ENCODE assay signal across 8 cellular contexts in genomic region chr12:49621651-49622500, GRCh38.
DNase-seq lines count a peak whose midpoint lies in the region; ATAC-seq and TF ChIP-seq lines count a peak whose summit lies in the region.

No MANE protein-coding gene starts in this region.

- peak overlapping the region; percentile 83 to 86 for H3K4me3 Mint-ChIP-seq in effector memory CD8-positive, alpha-beta T cell

- H2AFZ ChIP-seq in MM.1S (ENCODE audit: low read length): peak overlapping the region; percentile 84

- TF ChIP-seq CTCF in MM.1S (IDR thresholded peaks at IDR 0.05; ENCODE audit: low read length): no peak
- no peak for TF ChIP-seq CTCF in neutrophil (IDR thresholded peaks at IDR 0.05)

- peak overlapping the region; percentile 86 for H3K4me2 ChIP-seq in MM.1S (ENCODE audit: low read depth, low read length)

- H3K4me1 Mint-ChIP-seq in effector memory CD8-positive, alpha-beta T cell (ENCODE audit: low read depth in 2 of 2): peaks cover 12 to 24% of the 10 kb centered on the region in 2 donors

- H3K27me3 Mint-ChIP-seq in effector memory CD8-positive, alpha-beta T cell: peaks cover 8 to 12% of the 10 kb centered on the region in 2 donors

- peak overlapping the region; percentile 62; the same call in 1 of the 2 replicates for H3K27ac ChIP-seq in MM.1S (ENCODE audit: low read length)
- no peak overlapping the region for H3K27ac ChIP-seq in neutrophil

- no peaks in the 10 kb centered on the region for H4K20me1 ChIP-seq in MM.1S (ENCODE audit: insufficient read depth, low read length)

- no peaks in the 10 kb centered on the region for H3K9me2 ChIP-seq in MM.1S (replicated peaks; ENCODE audit: insufficient read depth, low read length)

- no peaks in the 10 kb centered on the region for H3K36me3 ChIP-seq in MM.1S (replicated peaks; ENCODE audit: insufficient read depth, low read length)
- no peaks in the 10 kb centered on the region for H3K36me3 ChIP-seq in neutrophil

- H3K4me1 ChIP-seq in MM.1S (ENCODE audit: low read length) (peaks cover 5% of the 10 kb centered on the region), neutrophil (ENCODE audit: control insufficient read depth in 1 of 2, insufficient read depth in 1 of 2, low read depth in 1 of 2, low read length in 1 of 2) (peaks cover 13 to 16% of the 10 kb centered on the region in 2 experiments)

- no peak for ATAC-seq in effector memory CD8-positive, alpha-beta T cell (replicated peaks)
- no peak for ATAC-seq in GM21737 (IDR thresholded peaks at IDR 0.05; ENCODE audit: unreplicated experiment)

- peaks cover 11% of the 10 kb centered on the region for H3K36me3 Mint-ChIP-seq in effector memory CD8-positive, alpha-beta T cell (ENCODE audit: insufficient read depth)

- no peaks in the 10 kb centered on the region for H3K9me3 Mint-ChIP-seq in effector memory CD8-positive, alpha-beta T cell

- H3K79me2 ChIP-seq in MM.1S (ENCODE audit: low read length): no peaks in the 10 kb centered on the region

- peak overlapping the region; percentile 54 to 85 for H3K27ac Mint-ChIP-seq in effector memory CD8-positive, alpha-beta T cell

- DNase-seq in MM.1S: no peak
- DNase-seq in effector memory CD8-positive, alpha-beta T cell: no peak
- no peak for DNase-seq in activated gamma-delta T cell treated with Interleukin-2 at 50 U/mL for 16 hours
- DNase-seq in inferior parietal cortex (ENCODE audit: extremely low spot score): no peak
- no peak for DNase-seq in activated CD4-positive, CD25-positive, alpha-beta regulatory T cell (lab: John Stamatoyannopoulos, UW)

- H3K27me3 ChIP-seq in MM.1S (replicated peaks; ENCODE audit: insufficient read depth, low read length): 0 out of 2 replicates have a peak, but pooled peaks cover 7% of the 10 kb centered on the region
- peaks cover 94% of the 10 kb centered on the region for H3K27me3 ChIP-seq in neutrophil

- H3K9me3 ChIP-seq in MM.1S (replicated peaks; ENCODE audit: insufficient read depth, low read length) (no peaks in the 10 kb centered on the region), neutrophil (no peaks in the 10 kb centered on the region)

- peak overlapping the region; percentile 58; the same call in 1 of the 2 replicates for H3K9ac ChIP-seq in MM.1S (ENCODE audit: low read length)

- H3F3A ChIP-seq in MM.1S (ENCODE audit: insufficient read depth, low read length): peaks cover 25% of the 10 kb centered on the region

- peak overlapping the region; percentile 81; the same call in 1 of the 2 replicates for H3K4me3 ChIP-seq in GM08714 (ENCODE audit: low read length)
- peak overlapping the region; percentile 57 for H3K4me3 ChIP-seq in MM.1S (ENCODE audit: low read length)
- H3K4me3 ChIP-seq in neutrophil (ENCODE audit: low read depth in 1 of 2, low read length in 1 of 2): peak overlapping the region; percentile 87 to 89
